7 cellular contexts compared by ENCODE assay signal in the genomic region with DNA sequence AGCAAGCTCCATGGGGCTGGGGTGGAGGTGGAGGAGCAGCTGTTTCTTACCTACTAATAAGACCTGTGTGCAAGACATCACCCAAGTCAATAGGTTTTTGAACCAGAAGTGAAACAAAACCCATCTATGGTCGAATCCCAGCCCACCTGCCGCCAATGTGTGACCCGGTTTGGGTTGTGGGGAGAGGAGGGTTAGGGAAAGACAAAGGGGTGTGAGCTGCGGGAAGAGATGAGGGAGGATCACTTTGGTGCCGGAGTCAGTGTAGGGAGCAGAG. TPM values are rescaled to one million over a fixed set of nuclear protein-coding genes. Genes with fewer than 3 reads are reported as not detected.
DNase-seq lines count a peak whose midpoint lies in the region; ATAC-seq and TF ChIP-seq lines count a peak whose summit lies in the region.
"Had no signal": no experiment of that assay in that cellular context is flagged by ENCODE, and none has a peak within 500 bp of the region (broad histone marks: within the 10 kb centered on the region; RNA-seq: fewer than 3 reads in every experiment).

No MANE protein-coding gene starts in this region.

- dilution Hi-C loops in mammary epithelial cell (cut with HindIII; ENCODE audit: low sequenced_read_pairs), result no loop called here

- TF ChIP-seq CTCF in mammary epithelial cell (conservative IDR thresholded peaks at IDR 0.05 in 1 of 2, IDR thresholded peaks at IDR 0.05 in 1 of 2; ENCODE audit: extremely low read depth in 1 of 2, insufficient read depth in 1 of 2, low read depth in 1 of 2, low read length in 2 of 2), result no peak
- TF ChIP-seq CTCF in prostate gland (IDR thresholded peaks at IDR 0.05), result no peak

- DNase-seq in mammary epithelial cell (no peak), prostate gland (ENCODE audit: low spot score) (no peak), NCI-H774 (lab: John Stamatoyannopoulos, UW) (no peak)
- DNase-seq: occipital lobe had no signal

- TF ChIP-seq POLR2A in prostate gland (IDR thresholded peaks at IDR 0.05), result no peak

- peak overlapping the region; percentile 80 for H3K9ac ChIP-seq in HUES6 (ENCODE audit: low read length)
- H3K9ac ChIP-seq in mammary epithelial cell (ENCODE audit: insufficient read depth, low read length), result peak overlapping the region; percentile 65

- intact Hi-C loops in mammary epithelial cell (cut with micrococcal nuclease) (loop anchor here (1.0 to 5.0 kb wide), 2 partner anchors 9 to 35 kb away; a partner anchor contains a TSS), prostate gland (cut with DNase I) (no loop called here)

- no peaks in the 10 kb centered on the region for H3K79me2 ChIP-seq in mammary epithelial cell (ENCODE audit: insufficient read depth, low read length)

- H4K20me1 ChIP-seq in mammary epithelial cell (ENCODE audit: insufficient read depth, low read length), result no peaks in the 10 kb centered on the region

- no peak overlapping the region for H3K27ac ChIP-seq in HUES6 (ENCODE audit: low read depth, low read length)
- peak overlapping the region; percentile 20 for H3K27ac ChIP-seq in mammary epithelial cell (ENCODE audit: insufficient read depth, low read depth, low read length)
- peak overlapping the region; percentile 83 to 92 for H3K27ac ChIP-seq in prostate gland

- ATAC-seq in HG03521 (IDR thresholded peaks at IDR 0.05; ENCODE audit: unreplicated experiment), result no peak
- no peak for ATAC-seq in HG03159 (IDR thresholded peaks at IDR 0.05; ENCODE audit: unreplicated experiment)

- peak overlapping the region; percentile 68 for H3K4me3 ChIP-seq in HUES6 (ENCODE audit: low read depth, low read length)
- peak overlapping the region; percentile 58 to 79 (median 68) for H3K4me3 ChIP-seq in mammary epithelial cell (replicated peaks in 1 of 3; ENCODE audit: insufficient read depth in 1 of 3, low read depth in 2 of 3, low read length in 3 of 3)
- H3K4me3 ChIP-seq in prostate gland, result peak overlapping the region; percentile 71 to 76

- in situ Hi-C loops in mammary epithelial cell (cut with MboI; ENCODE audit: low sequenced_read_pairs in 2 of 2), result no loop called here

- peak overlapping the region; percentile 76 for H3K4me2 ChIP-seq in mammary epithelial cell (ENCODE audit: insufficient read depth, low read depth, low read length)

- H3K36me3 ChIP-seq in HUES6 (ENCODE audit: control insufficient read depth, insufficient read depth, low read length), result peaks cover 37% of the 10 kb centered on the region
- H3K36me3 ChIP-seq in mammary epithelial cell (ENCODE audit: insufficient read depth, low read length), result peaks cover 5% of the 10 kb centered on the region
- H3K36me3 ChIP-seq in prostate gland, result no peaks in the 10 kb centered on the region

- H3K27me3 ChIP-seq in HUES6 (ENCODE audit: control insufficient read depth, insufficient read depth, low read length) (no peaks in the 10 kb centered on the region), mammary epithelial cell (ENCODE audit: insufficient read depth, low read length) (no peaks in the 10 kb centered on the region), prostate gland (replicated peaks; ENCODE audit: insufficient read depth) (no peaks in the 10 kb centered on the region)

- H3K4me1 ChIP-seq in HUES6 (ENCODE audit: control insufficient read depth, insufficient read depth, low read length) (peaks cover 16% of the 10 kb centered on the region; the same call in 1 of the 2 replicates), mammary epithelial cell (ENCODE audit: insufficient read depth, low read length) (peaks cover 14% of the 10 kb centered on the region), prostate gland (replicated peaks) (peaks cover 3% of the 10 kb centered on the region)

- H3K9me3 ChIP-seq in HUES6 (ENCODE audit: control insufficient read depth, insufficient read depth, low read depth, low read length) (no peaks in the 10 kb centered on the region), mammary epithelial cell (replicated peaks; ENCODE audit: insufficient read depth, low read length) (no peaks in the 10 kb centered on the region), prostate gland (no peaks in the 10 kb centered on the region)

- CTCF ChIA-PET in mammary epithelial cell (lab: Charles Lee; ENCODE audit: low non-redundant PET), result no interaction called here

- peak overlapping the region; percentile 77 for H2AFZ ChIP-seq in mammary epithelial cell (ENCODE audit: low read depth, low read length)

- WGBS in mammary epithelial cell (ENCODE audit: low coverage, missing lambda C conversion rate), result 19% methylated on average over 3 of the region's 5 CpGs
- WGBS in prostate gland, result 28% methylated on average over 5 of the region's 5 CpGs

- no TSS peak for BruUV-seq in mammary epithelial cell (replicated peaks; lab: Mats Ljungman, UMichigan)

RNA-seq across cellular contexts. Expression of a gene that starts 0.6 kb away (rescaled TPM):
- total RNA-seq in mammary epithelial cell, result 10 to 100 TPM; 20.2 to 27.9 TPM
- polyA plus RNA-seq in mammary epithelial cell, result 18.6 TPM
- 9.4 TPM for polyA minus RNA-seq in mammary epithelial cell
- 100 to 1,000 TPM in 1 of 2 donors, 10 to 100 TPM in 1; 39.7 to 167 TPM for total RNA-seq in prostate gland

RNA-seq across cellular contexts. Expression of a gene that starts 8.9 kb away (rescaled TPM):
- total RNA-seq in mammary epithelial cell (1 to 10 TPM; 1.2 to 5.2 TPM), prostate gland (10 to 100 TPM in 1 of 2 donors, 1 to 10 TPM in 1; 2.6 to 10.6 TPM)
- polyA plus RNA-seq in mammary epithelial cell, result 2.2 TPM
- 2.3 TPM for polyA minus RNA-seq in mammary epithelial cell

RNA-seq across cellular contexts. Expression of a gene that starts 16.1 kb away (rescaled TPM):
- total RNA-seq in mammary epithelial cell, result 10 to 100 TPM in 1 of 2 donors, 1 to 10 TPM in 1; 6.5 to 18.3 TPM
- 3.3 TPM for polyA plus RNA-seq in mammary epithelial cell
- polyA minus RNA-seq in mammary epithelial cell, result 4.4 TPM
- 10 to 100 TPM; 10.2 to 11.6 TPM for total RNA-seq in prostate gland

RNA-seq across cellular contexts. Expression of a gene that starts 36.1 kb away (rescaled TPM):
- total RNA-seq in mammary epithelial cell, result 10 to 100 TPM; 53.0 to 56.0 TPM
- polyA plus RNA-seq in mammary epithelial cell, result 23.2 TPM
- 74.4 TPM for polyA minus RNA-seq in mammary epithelial cell
- 100 to 1,000 TPM; 227 to 315 TPM for total RNA-seq in prostate gland

RNA-seq across cellular contexts. Expression of a gene that starts 41.3 kb away (rescaled TPM):
- 10 to 100 TPM in 1 of 2 donors, 1 to 10 TPM in 1; 7.3 to 10.3 TPM for total RNA-seq in mammary epithelial cell
- 4.9 TPM for polyA plus RNA-seq in mammary epithelial cell
- 9.1 TPM for polyA minus RNA-seq in mammary epithelial cell
- 1 to 10 TPM; 4.1 to 7.1 TPM for total RNA-seq in prostate gland
